Comparison of ENCODE assay signal across 1 cellular context in the genomic region with DNA sequence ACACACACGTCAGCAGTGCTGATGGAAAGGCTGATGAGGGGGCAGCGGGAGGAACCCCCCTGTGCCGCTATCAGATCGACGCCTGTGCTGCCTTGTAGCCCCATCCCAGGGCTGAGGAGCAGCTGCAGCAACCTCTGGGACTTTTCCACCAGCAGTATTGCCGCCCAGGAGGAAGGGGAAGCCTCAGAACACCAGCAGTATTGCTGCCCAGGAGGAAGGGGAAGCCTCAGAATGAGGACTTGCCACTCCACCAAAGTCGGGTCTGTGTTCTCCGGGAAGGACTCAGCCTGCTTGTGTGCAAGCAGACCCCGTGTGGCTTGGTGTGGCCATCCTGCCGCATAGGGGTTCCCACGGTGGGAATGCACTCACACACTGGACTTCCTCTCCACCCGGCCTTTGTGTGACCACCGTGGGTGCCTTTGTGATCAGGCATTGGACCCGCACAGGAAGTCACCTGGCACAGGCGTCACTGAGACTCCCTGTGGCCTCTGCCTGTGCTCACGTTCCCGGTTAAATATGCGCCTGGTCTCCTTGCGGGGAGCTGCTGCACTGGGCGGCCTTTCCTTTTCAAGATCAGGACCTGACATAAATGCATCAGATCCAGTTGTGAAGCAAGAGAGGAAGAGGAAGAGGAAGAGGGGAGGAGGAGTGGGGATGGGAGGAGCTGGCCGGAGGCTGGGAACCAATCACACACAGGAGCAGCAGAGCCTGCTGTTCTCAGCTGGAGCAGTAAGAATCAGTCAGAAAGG.
TF ChIP-seq lines count a peak whose summit lies in the region.

No MANE protein-coding gene starts in this region.

TF ChIP-seq in GM23338, 12 proteins besides CTCF, POLR2A, EP300 and RAD21 (continued from another document):
- TF ChIP-seq ZNF462 (CRISPR knock-in tag; IDR thresholded peaks at IDR 0.05): no peak
